ENCODE assay signal across 10 cellular contexts in genomic region chr12:110046451-110047187, GRCh38. TPM values are rescaled to one million over a fixed set of nuclear protein-coding genes. Genes with fewer than 3 reads are reported as not detected.
A peak's percentile ranks its signal among the peaks of the same experiment; 100 is the strongest.
DNase-seq lines count a peak whose midpoint lies in the region; ATAC-seq and TF ChIP-seq lines count a peak whose summit lies in the region.
"Had no signal": no experiment of that assay in that cellular context is flagged by ENCODE, and none has a peak within 500 bp of the region (broad histone marks: within the 10 kb centered on the region; RNA-seq: fewer than 3 reads in every experiment).

No MANE protein-coding gene starts in this region.

- H3K4me2 ChIP-seq in hepatocyte: peak overlapping the region; percentile 79

- WGBS in heart right ventricle, 2 donors: 91 to 94% methylated on average over 8 of the region's 8 CpGs
- 86% methylated on average over 8 of the region's 8 CpGs for WGBS in hepatocyte (ENCODE audit: low lambda C conversion rate, missing lambda C conversion rate)
- WGBS in upper lobe of left lung, 2 donors: 83 to 84% methylated on average over 8 of the region's 8 CpGs

- DNase-seq in cardiac septum (ENCODE audit: low spot score) (peak; percentile 66), heart right ventricle (no peak), activated B cell treated with CpG ODN at 0.5 μM for 24 hours (no peak), hepatocyte (ENCODE audit: low spot score) (peak; percentile 36), upper lobe of left lung (no peak), NCI-H187 (lab: John Stamatoyannopoulos, UW) (no peak), DMS79 (lab: John Stamatoyannopoulos, UW) (no peak)

- no peak overlapping the region for H3K27ac Mint-ChIP-seq in activated B cell treated with CpG ODN at 0.5 μM for 24 hours

- TF ChIP-seq POLR2A in upper lobe of left lung (IDR thresholded peaks at IDR 0.05): no peak

- H3K79me2 ChIP-seq in hepatocyte: peaks cover 51% of the 10 kb centered on the region

- intact Hi-C loops in cardiac septum (cut with DNase I) (no loop called here), heart right ventricle (cut with DNase I) (no loop called here), activated B cell treated with CpG ODN at 0.5 μM for 24 hours (cut with micrococcal nuclease) (no loop called here)

- no peaks in the 10 kb centered on the region for H3K27me3 Mint-ChIP-seq in activated B cell treated with CpG ODN at 0.5 μM for 24 hours

- H3K4me1 Mint-ChIP-seq in activated B cell treated with CpG ODN at 0.5 μM for 24 hours: peaks cover 61% of the 10 kb centered on the region

- H3K4me3 ChIP-seq in heart right ventricle: peak overlapping the region in 2 of 10 donors; percentile 82 to 91
- H3K4me3 ChIP-seq in hepatocyte: peak overlapping the region; percentile 19
- H3K4me3 ChIP-seq in upper lobe of left lung: peak overlapping the region in 1 of 4 donors; percentile 72

- peak overlapping the region; percentile 95 for H3K4me3 Mint-ChIP-seq in activated B cell treated with CpG ODN at 0.5 μM for 24 hours

- H3K36me3 Mint-ChIP-seq in activated B cell treated with CpG ODN at 0.5 μM for 24 hours (ENCODE audit: low read depth): peaks cover 27% of the 10 kb centered on the region

- H3K27me3 ChIP-seq in heart right ventricle: no peaks in the 10 kb centered on the region
- H3K27me3 ChIP-seq in hepatocyte: no peaks in the 10 kb centered on the region
- H3K27me3 ChIP-seq in upper lobe of left lung: no peaks in the 10 kb centered on the region
- H3K27me3 ChIP-seq: right atrium auricular region had no signal

- H3K36me3 ChIP-seq in heart right ventricle (peaks cover 0 to 21% (median 5%) of the 10 kb centered on the region in 9 donors), hepatocyte (replicated peaks; ENCODE audit: insufficient read depth, low read depth) (no peaks in the 10 kb centered on the region), upper lobe of left lung (peaks cover 0 to 20% (median 3%) of the 10 kb centered on the region in 4 donors)

- no peaks in the 10 kb centered on the region for H4K20me1 ChIP-seq in hepatocyte (ENCODE audit: insufficient read depth, poor library complexity, severe bottlenecking)

- CTCF ChIA-PET in activated B cell treated with CpG ODN at 0.5 μM for 24 hours (lab: Charles Lee): no interaction called here

- no peak overlapping the region for H2AFZ ChIP-seq in hepatocyte

- no peaks in the 10 kb centered on the region for H3K9me3 Mint-ChIP-seq in activated B cell treated with CpG ODN at 0.5 μM for 24 hours

- no peak for TF ChIP-seq CTCF in heart right ventricle (IDR thresholded peaks at IDR 0.05)
- no peak for TF ChIP-seq CTCF in activated B cell treated with CpG ODN at 0.5 μM for 24 hours (IDR thresholded peaks at IDR 0.05)
- TF ChIP-seq CTCF in hepatocyte (IDR thresholded peaks at IDR 0.05; ENCODE audit: poor library complexity): no peak
- TF ChIP-seq CTCF in upper lobe of left lung (IDR thresholded peaks at IDR 0.05): no peak

- TF ChIP-seq EP300 in upper lobe of left lung (IDR thresholded peaks at IDR 0.05): peak in 1 of 4 donors; percentile 67

- ATAC-seq in heart right ventricle: no peak
- no peak for ATAC-seq in activated B cell treated with CpG ODN at 0.5 μM for 24 hours (ENCODE audit: low read depth)
- no peak for ATAC-seq in upper lobe of left lung (ENCODE audit: low FRiP score in 2 of 2)
- ATAC-seq in GM21723 (IDR thresholded peaks at IDR 0.05; ENCODE audit: unreplicated experiment): no peak
- ATAC-seq: left lobe of liver had no signal

- H3K9me3 ChIP-seq in heart right ventricle: no peaks in the 10 kb centered on the region
- no peaks in the 10 kb centered on the region for H3K9me3 ChIP-seq in hepatocyte (ENCODE audit: low read depth)
- H3K9me3 ChIP-seq in upper lobe of left lung: no peaks in the 10 kb centered on the region
- H3K9me3 ChIP-seq: right atrium auricular region had no signal

- H3K9me2 ChIP-seq in hepatocyte (replicated peaks; ENCODE audit: insufficient read depth): no peaks in the 10 kb centered on the region

- H3K4me1 ChIP-seq in heart right ventricle (peaks cover 9 to 43% (median 32%) of the 10 kb centered on the region in 9 donors), hepatocyte (ENCODE audit: insufficient read depth) (peaks cover 8% of the 10 kb centered on the region), upper lobe of left lung (peaks cover 29 to 37% (median 34%) of the 10 kb centered on the region in 4 donors)

- POLR2A ChIA-PET in activated B cell treated with CpG ODN at 0.5 μM for 24 hours (lab: Charles Lee): no interaction called here

- H3K27ac ChIP-seq in heart right ventricle (no peak overlapping the region), hepatocyte (peak overlapping the region; percentile 78), upper lobe of left lung (peak overlapping the region; percentile 45 to 88 (median 72))
- H3K27ac ChIP-seq: right atrium auricular region had no signal

RNA-seq across cellular contexts. Expression of gene C12orf76, which starts 1.7 kb away (rescaled TPM):
- total RNA-seq in cardiac septum: 6.4 TPM
- 1 to 10 TPM; 3.7 to 8.3 (median 5.3) TPM for total RNA-seq in heart right ventricle
- polyA plus RNA-seq in heart right ventricle: 1 to 10 TPM; 5.9 to 7.8 TPM
- total RNA-seq in activated B cell treated with CpG ODN at 0.5 μM for 24 hours: 20.5 and 24.8 TPM in 2 replicates
- 24.6 and 29.3 TPM in 2 replicates for total RNA-seq in hepatocyte
- polyA plus RNA-seq in hepatocyte: 13.6 and 18.5 TPM in 2 replicates
- 10 to 100 TPM in 5 of 6 donors, 1 to 10 TPM in 1; 8.4 to 30.5 (median 19.6) TPM for total RNA-seq in upper lobe of left lung

RNA-seq across cellular contexts. Expression of gene ANKRD13A, which starts 47.4 kb away (rescaled TPM):
- 15.5 TPM for total RNA-seq in cardiac septum
- total RNA-seq in heart right ventricle: 10 to 100 TPM; 15.3 to 29.0 (median 18.6) TPM
- 10 to 100 TPM; 14.0 to 25.7 TPM for polyA plus RNA-seq in heart right ventricle
- 121 and 135 TPM in 2 replicates for total RNA-seq in activated B cell treated with CpG ODN at 0.5 μM for 24 hours
- 49.7 and 55.3 TPM in 2 replicates for total RNA-seq in hepatocyte
- 13.2 and 14.3 TPM in 2 replicates for polyA plus RNA-seq in hepatocyte
- total RNA-seq in upper lobe of left lung: 100 to 1,000 TPM in 2 of 6 donors, 10 to 100 TPM in 4; 58.9 to 166 (median 74.6) TPM

RNA-seq across cellular contexts. Expression of gene GIT2, which starts 50.5 kb away (rescaled TPM):
- total RNA-seq in cardiac septum (31.2 TPM), heart right ventricle (10 to 100 TPM; 31.7 to 44.9 (median 40.1) TPM), activated B cell treated with CpG ODN at 0.5 μM for 24 hours (89.2 and 107 TPM in 2 replicates), hepatocyte (20.8 and 22.4 TPM in 2 replicates), upper lobe of left lung (10 to 100 TPM; 45.1 to 89.1 (median 55.3) TPM)
- polyA plus RNA-seq in heart right ventricle (10 to 100 TPM; 17.8 to 21.5 TPM), hepatocyte (21.5 and 21.9 TPM in 2 replicates)

Comparison
In these comparisons a context has a peak if more than half of its experiments do, and no peak if none do; other contexts are left out.
1. DNase-seq: peak in cardiac septum (single experiment) and hepatocyte (single experiment); none in heart right ventricle (0 of 2), activated B cell treated with CpG ODN at 0.5 μM for 24 hours (single experiment), upper lobe of left lung (0 of 2), NCI-H187 (0 of 2) and DMS79 (single experiment).
2. H3K27ac ChIP-seq: peak in hepatocyte (single experiment) and upper lobe of left lung (4 of 4); none in heart right ventricle (0 of 10).